ENCODE assay signal across 8 cellular contexts in genomic region chr14:24080888-24081738, GRCh38. TPM values are rescaled to one million over a fixed set of nuclear protein-coding genes. Genes with fewer than 3 reads are reported as not detected.
DNase-seq lines count a peak whose midpoint lies in the region; ATAC-seq and TF ChIP-seq lines count a peak whose summit lies in the region.

No MANE protein-coding gene starts in this region.

- CTCF ChIA-PET in activated CD4-positive, alpha-beta T cell treated with anti-CD3 and anti-CD28 coated beads, Interleukin-2, amount 10 ng/mL, durations not matched to agents 7 days and 5 days (lab: Charles Lee): interaction anchor here (1.0 to 3.8 kb wide), 9 partner anchors 9 to 37 kb away, joined by 3 to 36 read pairs (median 3); partner anchors contain the start of gene PCK2

- intact Hi-C loops in dendritic cell treated with granulocyte-macrophage colony-stimulating factor and Interleukin-4, amounts not matched to agents 40 ng/mL and 50 ng/mL, for 4 days (cut with micrococcal nuclease): no loop called here

- no peaks in the 10 kb centered on the region for H3K9me3 Mint-ChIP-seq in activated CD4-positive, alpha-beta T cell treated with anti-CD3 and anti-CD28 coated beads, Interleukin-2, amount 10 ng/mL, durations not matched to agents 7 days and 5 days
- no peaks in the 10 kb centered on the region for H3K9me3 Mint-ChIP-seq in dendritic cell treated with granulocyte-macrophage colony-stimulating factor and Interleukin-4, amounts not matched to agents 40 ng/mL and 50 ng/mL, for 4 days

- peaks cover 31% of the 10 kb centered on the region for H3K4me1 Mint-ChIP-seq in activated CD4-positive, alpha-beta T cell treated with anti-CD3 and anti-CD28 coated beads, Interleukin-2, amount 10 ng/mL, durations not matched to agents 7 days and 5 days
- peaks cover 21% of the 10 kb centered on the region for H3K4me1 Mint-ChIP-seq in dendritic cell treated with granulocyte-macrophage colony-stimulating factor and Interleukin-4, amounts not matched to agents 40 ng/mL and 50 ng/mL, for 4 days (ENCODE audit: low read depth)

- peak overlapping the region; percentile 79 for H3K4me3 Mint-ChIP-seq in activated CD4-positive, alpha-beta T cell treated with anti-CD3 and anti-CD28 coated beads, Interleukin-2, amount 10 ng/mL, durations not matched to agents 7 days and 5 days
- H3K4me3 Mint-ChIP-seq in dendritic cell treated with granulocyte-macrophage colony-stimulating factor and Interleukin-4, amounts not matched to agents 40 ng/mL and 50 ng/mL, for 4 days: peak overlapping the region; percentile 65

- no peaks in the 10 kb centered on the region for H3K36me3 Mint-ChIP-seq in activated CD4-positive, alpha-beta T cell treated with anti-CD3 and anti-CD28 coated beads, Interleukin-2, amount 10 ng/mL, durations not matched to agents 7 days and 5 days (ENCODE audit: low read depth)
- H3K36me3 Mint-ChIP-seq in dendritic cell treated with granulocyte-macrophage colony-stimulating factor and Interleukin-4, amounts not matched to agents 40 ng/mL and 50 ng/mL, for 4 days (ENCODE audit: low read depth): no peaks in the 10 kb centered on the region

- H3K27ac ChIP-seq in 22Rv1: peak overlapping the region; percentile 59

- peak overlapping the region; percentile 90 for H3K27ac Mint-ChIP-seq in activated CD4-positive, alpha-beta T cell treated with anti-CD3 and anti-CD28 coated beads, Interleukin-2, amount 10 ng/mL, durations not matched to agents 7 days and 5 days
- H3K27ac Mint-ChIP-seq in dendritic cell treated with granulocyte-macrophage colony-stimulating factor and Interleukin-4, amounts not matched to agents 40 ng/mL and 50 ng/mL, for 4 days: no peak overlapping the region

- TF ChIP-seq CTCF in 22Rv1 (IDR thresholded peaks at IDR 0.05): peak; percentile 16; the same call in 1 of the 2 replicates

- ATAC-seq in GM18502 (IDR thresholded peaks at IDR 0.05; ENCODE audit: poor library complexity, unreplicated experiment) (peak; percentile 96), HG02885 (IDR thresholded peaks at IDR 0.05; ENCODE audit: poor library complexity, unreplicated experiment) (peak; percentile 93)

- peaks cover 3% of the 10 kb centered on the region for H3K27me3 Mint-ChIP-seq in activated CD4-positive, alpha-beta T cell treated with anti-CD3 and anti-CD28 coated beads, Interleukin-2, amount 10 ng/mL, durations not matched to agents 7 days and 5 days
- peaks cover 64% of the 10 kb centered on the region for H3K27me3 Mint-ChIP-seq in dendritic cell treated with granulocyte-macrophage colony-stimulating factor and Interleukin-4, amounts not matched to agents 40 ng/mL and 50 ng/mL, for 4 days

- peak; percentile 79 for DNase-seq in NCI-H2171 (lab: John Stamatoyannopoulos, UW)
- DNase-seq in activated CD4-positive, alpha-beta T cell treated with anti-CD3 and anti-CD28 coated beads, Interleukin-2, amount 10 ng/mL, durations not matched to agents 7 days and 5 days: peak; percentile 79
- peak; percentile 22 to 39 for DNase-seq in lung microvascular endothelial cell (ENCODE audit: low read depth in 2 of 2)
- DNase-seq in stimulated activated CD4-positive, alpha-beta T cell treated with anti-CD3 and anti-CD28 coated beads, TNF-alpha, amount 100 ng/mL, for 48 hours (ENCODE audit: low read depth in 3 of 3): peak; percentile 32 to 71 (median 39)

- POLR2A ChIA-PET in activated CD4-positive, alpha-beta T cell treated with anti-CD3 and anti-CD28 coated beads, Interleukin-2, amount 10 ng/mL, durations not matched to agents 7 days and 5 days (lab: Charles Lee): no interaction called here

RNA-seq across cellular contexts. Expression of gene CPNE6, which starts 9.8 kb away (rescaled TPM):
- not detected for total RNA-seq in activated CD4-positive, alpha-beta T cell treated with anti-CD3 and anti-CD28 coated beads, Interleukin-2, amount 10 ng/mL, durations not matched to agents 7 days and 5 days
- not detected in 2 replicates for total RNA-seq in lung microvascular endothelial cell

RNA-seq across cellular contexts. Expression of gene PCK2, which starts 13.0 kb away (rescaled TPM):
- 10 to 100 TPM; 57.4 to 60.3 TPM for total RNA-seq in activated CD4-positive, alpha-beta T cell treated with anti-CD3 and anti-CD28 coated beads, Interleukin-2, amount 10 ng/mL, durations not matched to agents 7 days and 5 days
- 7.6 and 9.7 TPM in 2 replicates for total RNA-seq in lung microvascular endothelial cell

RNA-seq across cellular contexts. Expression of gene CARMIL3, which starts 29.3 kb away (rescaled TPM):
- 1 to 10 TPM in 1 of 2 experiments, under 1 TPM in 1; 0.83 to 1.1 TPM for total RNA-seq in activated CD4-positive, alpha-beta T cell treated with anti-CD3 and anti-CD28 coated beads, Interleukin-2, amount 10 ng/mL, durations not matched to agents 7 days and 5 days
- under 0.01 TPM in 1 of 2 replicates, not detected in the other for total RNA-seq in lung microvascular endothelial cell

RNA-seq across cellular contexts. Expression of gene DCAF11, which starts 33.5 kb away (rescaled TPM):
- 100 to 1,000 TPM; 106 to 116 TPM for total RNA-seq in activated CD4-positive, alpha-beta T cell treated with anti-CD3 and anti-CD28 coated beads, Interleukin-2, amount 10 ng/mL, durations not matched to agents 7 days and 5 days
- 59.9 and 77.8 TPM in 2 replicates for total RNA-seq in lung microvascular endothelial cell

RNA-seq across cellular contexts. Expression of gene NRL, which starts 33.6 kb away (rescaled TPM):
- 1 to 10 TPM; 3.1 to 3.3 TPM for total RNA-seq in activated CD4-positive, alpha-beta T cell treated with anti-CD3 and anti-CD28 coated beads, Interleukin-2, amount 10 ng/mL, durations not matched to agents 7 days and 5 days
- 1.1 and 1.6 TPM in 2 replicates for total RNA-seq in lung microvascular endothelial cell

Comparison
In these comparisons a context has a peak if more than half of its experiments do, and no peak if none do; other contexts are left out.
1. Peak in every context shown above with its lines: DNase-seq, ATAC-seq and H3K27ac ChIP-seq.